In the genomic region with DNA sequence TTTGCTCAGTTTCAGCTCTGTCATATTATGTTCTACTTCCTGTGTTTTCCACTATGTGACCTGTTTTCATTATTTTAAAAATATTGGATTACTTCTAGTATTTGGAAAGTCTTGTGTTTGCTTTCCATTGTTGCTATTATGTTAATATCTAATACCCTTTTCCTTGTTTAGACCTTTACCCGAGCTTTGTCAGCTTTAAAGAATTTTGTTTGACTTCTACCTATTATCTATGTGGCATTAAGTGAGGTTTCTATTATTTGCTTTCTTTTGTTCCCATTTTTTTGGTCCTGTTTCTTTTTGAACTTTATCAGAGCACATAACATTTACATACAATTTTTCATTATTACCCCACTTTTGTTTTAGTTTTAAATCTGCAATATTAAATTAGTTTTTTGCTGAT, we compare ENCODE assay signal across 27 cellular contexts.
DNase-seq lines count a peak whose midpoint lies in the region; ATAC-seq, FAIRE-seq and TF ChIP-seq lines count a peak whose summit lies in the region.
"Had no signal": no experiment of that assay in that cellular context is flagged by ENCODE, and none has a peak within 500 bp of the region (broad histone marks: within the 10 kb centered on the region; RNA-seq: fewer than 3 reads in every experiment).

No MANE protein-coding gene starts in this region.

- peaks cover 25% of the 10 kb centered on the region for H3K4me1 ChIP-seq in Caco-2
- no peaks in the 10 kb centered on the region for H3K4me1 ChIP-seq in small intestine (ENCODE audit: control insufficient read depth in 2 of 2, insufficient read depth in 1 of 2, low read depth in 1 of 2, low read length in 1 of 2)
- H3K4me1 ChIP-seq: BE2C, BLaER1 had no signal

- H3K27ac Mint-ChIP-seq in Caco-2 (ENCODE audit: unreplicated experiment), result peak overlapping the region; percentile 82
- H3K27ac Mint-ChIP-seq: CD14-positive monocyte; CD4-positive, alpha-beta memory T cell; CD8-positive, alpha-beta memory T cell had no signal

- no peaks in the 10 kb centered on the region for H3K9me3 Mint-ChIP-seq in Caco-2 (ENCODE audit: unreplicated experiment)

- H3K27me3 Mint-ChIP-seq in Caco-2 (ENCODE audit: insufficient read depth, unreplicated experiment), result no peaks in the 10 kb centered on the region
- H3K27me3 Mint-ChIP-seq: CD4-positive, alpha-beta memory T cell; CD4-positive, CD25-positive, alpha-beta regulatory T cell; CD8-positive, alpha-beta memory T cell had no signal

- CTCF ChIA-PET in Caco-2 (lab: Charles Lee), result no interaction called here

- peaks cover 20% of the 10 kb centered on the region for H3K4me1 Mint-ChIP-seq in Caco-2 (ENCODE audit: low read depth, unreplicated experiment)
- H3K4me1 Mint-ChIP-seq: CD14-positive monocyte; CD4-positive, alpha-beta memory T cell; CD4-positive, CD25-positive, alpha-beta regulatory T cell; CD8-positive, alpha-beta memory T cell had no signal

- H3K9me3 ChIP-seq in Caco-2 (no peaks in the 10 kb centered on the region; the same call in 1 of the 2 replicates), small intestine (ENCODE audit: control insufficient read depth, low read depth) (no peaks in the 10 kb centered on the region)
- H3K9me3 ChIP-seq: BE2C, BLaER1 had no signal

- H3K27ac ChIP-seq in small intestine (ENCODE audit: low read depth in 1 of 2, low read length in 1 of 2), result no peak overlapping the region
- H3K27ac ChIP-seq: BLaER1 had no signal

- H3K36me3 ChIP-seq in Caco-2 (ENCODE audit: control insufficient read depth, insufficient read depth, low read length) (no peaks in the 10 kb centered on the region), small intestine (ENCODE audit: control insufficient read depth in 2 of 2, insufficient read depth in 2 of 2, low read length in 2 of 2) (no peaks in the 10 kb centered on the region)
- H3K36me3 ChIP-seq: BE2C, BLaER1 had no signal

- no peak overlapping the region for H3K4me3 ChIP-seq in Caco-2 (ENCODE audit: low read depth, low read length)
- no peak overlapping the region for H3K4me3 ChIP-seq in small intestine (ENCODE audit: low read depth in 1 of 2, low read length in 2 of 2)
- H3K4me3 ChIP-seq: BLaER1, GM12878 had no signal

- TF ChIP-seq CTCF in Caco-2 (IDR thresholded peaks at IDR 0.05; ENCODE audit: insufficient read depth in 1 of 2, low read depth in 1 of 2, low read length in 1 of 2, severe bottlenecking in 1 of 2, unreplicated experiment in 1 of 2), result no peak
- no peak for TF ChIP-seq CTCF in D721Med (IDR thresholded peaks at IDR 0.05; ENCODE audit: insufficient read depth, missing control alignments)

- POLR2A ChIA-PET in Caco-2 (lab: Charles Lee), result no interaction called here

- whole genome bisulfite sequencing in small intestine, 3 donors, result 13 to 42% (median 14%) methylated on average over 1 of the region's 1 CpG

- DNase-seq in Caco-2 (peak in 1 of 2 experiments; percentile 14), D721Med (ENCODE audit: insufficient read length, low spot score) (no peak), small intestine (no peak), Right ventricle myocardium superior (no peak)
- DNase-seq: 8988T; ACHN; BE2C; C1 segment of cervical spinal cord; Calu3; CD4-positive, alpha-beta memory T cell; CD4-positive, CD25-positive, alpha-beta regulatory T cell; CD8-positive, alpha-beta memory T cell; COR-L47; DMS 273 treated with DMSO at 0.1 percent for 48 hours; DMS153; DMS53; DMS79; DND-41; EL; GDM1 had no signal

- ATAC-seq in HG03039 (IDR thresholded peaks at IDR 0.05; ENCODE audit: unreplicated experiment) (no peak), Right ventricle myocardium superior (ENCODE audit: poor library complexity) (no peak)
- ATAC-seq: GM12878 had no signal

- peaks cover 9% of the 10 kb centered on the region for H3K36me3 Mint-ChIP-seq in Caco-2 (ENCODE audit: insufficient read depth, unreplicated experiment)
- H3K36me3 Mint-ChIP-seq: CD14-positive monocyte; CD4-positive, alpha-beta memory T cell; CD4-positive, CD25-positive, alpha-beta regulatory T cell; CD8-positive, alpha-beta memory T cell had no signal

- intact Hi-C loops in Caco-2 (cut with micrococcal nuclease; ENCODE audit: unreplicated experiment) (loop anchor here (1.0 kb wide), 1 partner anchor 25 kb away; no protein-coding TSS in a partner anchor), Right ventricle myocardium superior (cut with DNase I) (no loop called here)

- H3K27me3 ChIP-seq in Caco-2 (replicated peaks; ENCODE audit: control insufficient read depth, insufficient read depth, low read length), result no peaks in the 10 kb centered on the region
- no peaks in the 10 kb centered on the region for H3K27me3 ChIP-seq in small intestine (ENCODE audit: control insufficient read depth in 2 of 2, insufficient read depth in 2 of 2, low read length in 2 of 2)
- H3K27me3 ChIP-seq: BE2C, BLaER1 had no signal

- no TSS peak for BruUV-seq in Caco-2 (replicated peaks; lab: Mats Ljungman, UMichigan)

- peak; percentile 55 for FAIRE-seq in D721Med (lab: Jason Lieb, UNC)
- FAIRE-seq in small intestine (lab: Jason Lieb, UNC), result peak; percentile 5
- FAIRE-seq: A204.1, GM12878, GM12892, GM18507 had no signal

- peak overlapping the region; percentile 25 for H3K4me3 Mint-ChIP-seq in Caco-2 (ENCODE audit: unreplicated experiment)
- H3K4me3 Mint-ChIP-seq: CD14-positive monocyte; CD4-positive, alpha-beta memory T cell; CD4-positive, CD25-positive, alpha-beta regulatory T cell; CD8-positive, alpha-beta memory T cell had no signal
